ENCODE assay signal across 8 cellular contexts in the genomic region with DNA sequence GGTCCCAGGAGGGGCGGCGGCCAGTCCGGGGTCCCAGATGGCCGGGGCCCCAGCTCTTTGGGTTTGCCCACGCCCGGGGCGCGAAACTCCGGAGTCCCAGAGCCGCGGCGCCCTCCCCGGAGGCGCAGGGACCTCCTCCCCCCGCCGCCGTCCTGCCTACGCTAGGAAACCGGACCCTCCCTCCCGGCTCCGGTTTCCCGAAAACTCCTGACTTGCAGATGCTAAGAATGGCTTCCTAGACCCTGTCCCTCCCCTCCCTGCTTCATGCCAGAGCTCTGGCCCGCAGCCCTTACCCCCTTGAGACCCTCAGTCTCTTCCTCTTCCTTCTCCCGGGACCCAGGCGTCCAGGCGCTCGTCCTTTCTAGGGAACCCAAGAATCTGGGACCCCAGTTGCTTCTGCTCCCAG. TPM values are rescaled to one million over a fixed set of nuclear protein-coding genes. Genes with fewer than 3 reads are reported as not detected.
DNase-seq lines count a peak whose midpoint lies in the region; ATAC-seq and TF ChIP-seq lines count a peak whose summit lies in the region.

No MANE protein-coding gene starts in this region.

- H3K4me1 ChIP-seq in cardiac muscle cell (ENCODE audit: low read depth) = peaks cover 9% of the 10 kb centered on the region
- H3K4me1 ChIP-seq in iPS-15b (ENCODE audit: control insufficient read depth, insufficient read depth, low read length) = peaks cover 14% of the 10 kb centered on the region
- H3K4me1 ChIP-seq in subcutaneous abdominal adipose tissue (ENCODE audit: control insufficient read depth in 5 of 5, insufficient read depth in 5 of 5, low read length in 5 of 5) = peaks cover 2 to 29% (median 20%) of the 10 kb centered on the region in 5 donors

- peaks cover 40% of the 10 kb centered on the region for H3K27me3 Mint-ChIP-seq in WTC11 (ENCODE audit: low read depth)

- H3K4me1 Mint-ChIP-seq in WTC11 = peaks cover 31% of the 10 kb centered on the region

- ATAC-seq in WTC11 (peak; percentile 19), HG02623 (IDR thresholded peaks at IDR 0.05; ENCODE audit: unreplicated experiment) (no peak)

- H3K4me3 ChIP-seq in cardiac muscle cell (peak overlapping the region; percentile 58), iPS-15b (ENCODE audit: low read depth, low read length) (peak overlapping the region; percentile 62), subcutaneous abdominal adipose tissue (ENCODE audit: low read depth in 1 of 5, low read length in 5 of 5) (peak overlapping the region; percentile 31 to 63 (median 52))

- H3K27me3 ChIP-seq in cardiac muscle cell (no peaks in the 10 kb centered on the region), iPS-15b (ENCODE audit: control insufficient read depth, insufficient read depth, low read length) (peaks cover 4% of the 10 kb centered on the region), subcutaneous abdominal adipose tissue (ENCODE audit: control insufficient read depth in 5 of 5, insufficient read depth in 4 of 5, low read length in 5 of 5) (peaks cover 15 to 42% (median 22%) of the 10 kb centered on the region in 5 donors)

- no peak overlapping the region for H3K27ac Mint-ChIP-seq in WTC11

- H3K4me3 Mint-ChIP-seq in WTC11 = peak overlapping the region; percentile 75

- H3K27ac ChIP-seq in cardiac muscle cell (no peak overlapping the region), subcutaneous abdominal adipose tissue (ENCODE audit: low read depth, low read length) (no peak overlapping the region)

- peak; percentile 35 to 60 for DNase-seq in cardiac muscle cell (ENCODE audit: low read depth in 1 of 2, low spot score in 1 of 2)
- no peak for DNase-seq in cardiac septum (ENCODE audit: low spot score)
- peak; percentile 53 for DNase-seq in WTC11 (ENCODE audit: low spot score)
- DNase-seq in stimulated activated naive CD4-positive, alpha-beta T cell (lab: John Stamatoyannopoulos, UW) = no peak
- DNase-seq in activated gamma-delta T cell treated with Interleukin-2 at 50 U/mL for 16 hours = no peak

- POLR2A ChIA-PET in WTC11 (lab: Charles Lee) = interaction anchor here (0.6 kb wide), 1 partner anchor 16 kb away, joined by 3 read pairs; no protein-coding TSS in a partner anchor

- intact Hi-C loops in cardiac septum (cut with DNase I) = no loop called here

- H3K9ac ChIP-seq in iPS-15b (ENCODE audit: low read depth, low read length) (peak overlapping the region; percentile 56), subcutaneous abdominal adipose tissue (ENCODE audit: low read length in 5 of 5) (peak overlapping the region in 3 of 5 donors; percentile 56 to 74 (median 66))

- H3K9me3 ChIP-seq in cardiac muscle cell (ENCODE audit: low read depth) (no peaks in the 10 kb centered on the region), iPS-15b (ENCODE audit: control insufficient read depth, insufficient read depth, low read length) (no peaks in the 10 kb centered on the region), subcutaneous abdominal adipose tissue (ENCODE audit: control insufficient read depth in 5 of 5, low read length in 5 of 5) (no peaks in the 10 kb centered on the region)

- H3K36me3 ChIP-seq in cardiac muscle cell = no peaks in the 10 kb centered on the region
- no peaks in the 10 kb centered on the region for H3K36me3 ChIP-seq in iPS-15b (ENCODE audit: control insufficient read depth, insufficient read depth, low read length)
- no peaks in the 10 kb centered on the region for H3K36me3 ChIP-seq in subcutaneous abdominal adipose tissue (ENCODE audit: control insufficient read depth in 5 of 5, insufficient read depth in 5 of 5, low read length in 5 of 5)

- no peaks in the 10 kb centered on the region for H3K9me3 Mint-ChIP-seq in WTC11

- no peaks in the 10 kb centered on the region for H3K36me3 Mint-ChIP-seq in WTC11

- TF ChIP-seq CTCF in cardiac muscle cell (IDR thresholded peaks at IDR 0.05; ENCODE audit: low read depth, low read length) = no peak
- no peak for TF ChIP-seq CTCF in WTC11 (IDR thresholded peaks at IDR 0.05)

- CTCF ChIA-PET in WTC11 (lab: Charles Lee) = interaction anchor here (1.4 to 1.7 kb wide), 2 partner anchors 29 to 105 kb away, joined by 6 to 7 read pairs; no protein-coding TSS in a partner anchor

TF ChIP-seq in WTC11, 78 proteins besides CTCF, POLR2A, EP300 and RAD21 (continues in another document):
- TF ChIP-seq TEAD1 (CRISPR knock-in tag; IDR thresholded peaks at IDR 0.05) (no peak), AFF4 (CRISPR knock-in tag; IDR thresholded peaks at IDR 0.05; ENCODE audit: borderline replicate concordance) (no peak), NR2C2 (CRISPR knock-in tag; IDR thresholded peaks at IDR 0.05) (no peak), JUN (CRISPR knock-in tag; IDR thresholded peaks at IDR 0.05) (no peak)
- TF ChIP-seq, protein P1, sequence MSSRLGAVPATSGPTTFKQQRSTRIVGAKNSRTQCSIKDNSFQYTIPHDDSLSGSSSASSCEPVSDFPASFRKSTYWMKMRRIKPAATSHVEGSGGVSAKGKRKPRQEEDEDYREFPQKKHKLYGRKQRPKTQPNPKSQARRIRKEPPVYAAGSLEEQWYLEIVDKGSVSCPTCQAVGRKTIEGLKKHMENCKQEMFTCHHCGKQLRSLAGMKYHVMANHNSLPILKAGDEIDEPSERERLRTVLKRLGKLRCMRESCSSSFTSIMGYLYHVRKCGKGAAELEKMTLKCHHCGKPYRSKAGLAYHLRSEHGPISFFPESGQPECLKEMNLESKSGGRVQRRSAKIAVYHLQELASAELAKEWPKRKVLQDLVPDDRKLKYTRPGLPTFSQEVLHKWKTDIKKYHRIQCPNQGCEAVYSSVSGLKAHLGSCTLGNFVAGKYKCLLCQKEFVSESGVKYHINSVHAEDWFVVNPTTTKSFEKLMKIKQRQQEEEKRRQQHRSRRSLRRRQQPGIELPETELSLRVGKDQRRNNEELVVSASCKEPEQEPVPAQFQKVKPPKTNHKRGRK (CRISPR knock-in tag; IDR thresholded peaks at IDR 0.05; ENCODE audit: borderline replicate concordance) = no peak
- TF ChIP-seq, protein P2, sequence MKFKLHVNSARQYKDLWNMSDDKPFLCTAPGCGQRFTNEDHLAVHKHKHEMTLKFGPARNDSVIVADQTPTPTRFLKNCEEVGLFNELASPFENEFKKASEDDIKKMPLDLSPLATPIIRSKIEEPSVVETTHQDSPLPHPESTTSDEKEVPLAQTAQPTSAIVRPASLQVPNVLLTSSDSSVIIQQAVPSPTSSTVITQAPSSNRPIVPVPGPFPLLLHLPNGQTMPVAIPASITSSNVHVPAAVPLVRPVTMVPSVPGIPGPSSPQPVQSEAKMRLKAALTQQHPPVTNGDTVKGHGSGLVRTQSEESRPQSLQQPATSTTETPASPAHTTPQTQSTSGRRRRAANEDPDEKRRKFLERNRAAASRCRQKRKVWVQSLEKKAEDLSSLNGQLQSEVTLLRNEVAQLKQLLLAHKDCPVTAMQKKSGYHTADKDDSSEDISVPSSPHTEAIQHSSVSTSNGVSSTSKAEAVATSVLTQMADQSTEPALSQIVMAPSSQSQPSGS (CRISPR knock-in tag; IDR thresholded peaks at IDR 0.05; ENCODE audit: borderline replicate concordance, low read depth) = no peak

RNA-seq across cellular contexts. Expression of gene MYBPC2, which starts 0.5 kb away (rescaled TPM):
- total RNA-seq in cardiac muscle cell (0.04 and 0.18 TPM in 2 replicates), cardiac septum (not detected), WTC11 (2021) (2.6 to 5.4 TPM (median 5.0 TPM) in 3 replicates)
- 0.30 and 0.31 TPM in 2 replicates for polyA plus RNA-seq in cardiac muscle cell

RNA-seq across cellular contexts. Expression of gene SPIB, which starts 13.5 kb away (rescaled TPM):
- total RNA-seq in cardiac muscle cell = 0.15 and 0.35 TPM in 2 replicates
- 0.40 and 1.5 TPM in 2 replicates for polyA plus RNA-seq in cardiac muscle cell
- total RNA-seq in cardiac septum = not detected
- total RNA-seq in WTC11 (2021) = 3.1 to 4.7 TPM (median 3.7 TPM) in 3 replicates

RNA-seq across cellular contexts. Expression of gene EMC10, which starts 44.1 kb away (rescaled TPM):
- total RNA-seq in cardiac muscle cell = 308 and 370 TPM in 2 replicates
- polyA plus RNA-seq in cardiac muscle cell = 280 and 382 TPM in 2 replicates
- 106 TPM for total RNA-seq in cardiac septum
- total RNA-seq in WTC11 (2021) = 114 to 120 TPM (median 114 TPM) in 3 replicates

RNA-seq across cellular contexts. Expression of gene GARIN5A, which starts 44.4 kb away (rescaled TPM):
- total RNA-seq in cardiac muscle cell = 7.7 and 9.4 TPM in 2 replicates
- polyA plus RNA-seq in cardiac muscle cell = 4.8 and 9.3 TPM in 2 replicates
- total RNA-seq in cardiac septum = 1.1 TPM
- 8.2 to 17.1 TPM (median 15.3 TPM) in 3 replicates for total RNA-seq in WTC11 (2021)

RNA-seq across cellular contexts. Expression of gene POLD1, which starts 48.1 kb away (rescaled TPM):
- total RNA-seq in cardiac muscle cell = 70.7 and 73.8 TPM in 2 replicates
- 62.3 and 74.3 TPM in 2 replicates for polyA plus RNA-seq in cardiac muscle cell
- total RNA-seq in cardiac septum = 8.0 TPM
- total RNA-seq in WTC11 (2021) = 163 to 179 TPM (median 178 TPM) in 3 replicates

Comparison
In these comparisons a context has a peak if more than half of its experiments do, and no peak if none do; other contexts are left out.
1. DNase-seq: peak in cardiac muscle cell (2 of 2) and WTC11 (single experiment); none in cardiac septum (single experiment), stimulated activated naive CD4-positive, alpha-beta T cell (0 of 6) and activated gamma-delta T cell treated with Interleukin-2 at 50 U/mL for 16 hours (single experiment).
2. Peak in every context shown above with its lines, with median percentiles within 50 percentile points of each other: H3K4me3 ChIP-seq.